In genomic region chr11:68839054-68839865, GRCh38 we compare ENCODE assay signal across 8 cellular contexts. TPM values are rescaled to one million over a fixed set of nuclear protein-coding genes. Genes with fewer than 3 reads are reported as not detected.
DNase-seq lines count a peak whose midpoint lies in the region; ATAC-seq and TF ChIP-seq lines count a peak whose summit lies in the region.

No MANE protein-coding gene starts in this region.

- peak overlapping the region; percentile 66 for H3K4me3 ChIP-seq in A673 (ENCODE audit: low read depth, low read length, poor library complexity, severe bottlenecking)
- peak overlapping the region; percentile 9 to 96 (median 87) for H3K4me3 ChIP-seq in liver (ENCODE audit: low read depth in 1 of 3, low read length in 3 of 3)

- peak; percentile 38 for ATAC-seq in GM18868 (IDR thresholded peaks at IDR 0.05; ENCODE audit: unreplicated experiment)
- peak; percentile 47 for ATAC-seq in HG03439 (IDR thresholded peaks at IDR 0.05; ENCODE audit: unreplicated experiment)

- CTCF ChIA-PET in A673 (lab: Charles Lee), result no interaction called here

- DNase-seq in A673 (ENCODE audit: low spot score) (peak; percentile 98), NCI-H748 (lab: John Stamatoyannopoulos, UW; ENCODE audit: unreplicated experiment) (peak; percentile 95), dermis microvascular lymphatic vessel endothelial cell (ENCODE audit: low read depth in 2 of 2) (peak; percentile 91 to 96)
- DNase-seq in activated CD4-positive, alpha-beta T cell treated with anti-CD3 and anti-CD28 coated beads, Interleukin-2, amount 50 U/mL, for 48 hours, result peak; percentile 97
- DNase-seq in stimulated activated CD4-positive, alpha-beta T cell treated with anti-CD3 and anti-CD28 coated beads, Interleukin-2, amount 100 ng/mL, for 48 hours, result peak; percentile 90

- WGBS in liver, result under 1% methylated on average over 61 of the region's 61 CpGs

- intact Hi-C loops in A673 (cut with micrococcal nuclease; ENCODE audit: unreplicated experiment), result no loop called here

- H3K9me3 ChIP-seq in A673 (ENCODE audit: low read depth, low read length, poor library complexity, severe bottlenecking) (no peaks in the 10 kb centered on the region), liver (ENCODE audit: control insufficient read depth in 4 of 4, low read length in 3 of 4) (no peaks in the 10 kb centered on the region)

- TF ChIP-seq CTCF in A673 (conservative IDR thresholded peaks at IDR 0.05; ENCODE audit: low read depth, low read length) (no peak), liver (IDR thresholded peaks at IDR 0.05; ENCODE audit: low read depth, low read length, missing input control) (no peak)

- peak; percentile 31 to 61 for TF ChIP-seq RAD21 in liver (IDR thresholded peaks at IDR 0.05)

- peak overlapping the region; percentile 13 to 92 for H3K9ac ChIP-seq in liver (ENCODE audit: low read depth in 1 of 2, low read length in 2 of 2)

- H3K27me3 ChIP-seq in A673 (replicated peaks; ENCODE audit: insufficient read depth, low read depth, low read length, poor library complexity), result no peaks in the 10 kb centered on the region
- H3K27me3 ChIP-seq in liver (ENCODE audit: control insufficient read depth in 4 of 4, insufficient read depth in 4 of 4, low read length in 3 of 4), result no peaks in the 10 kb centered on the region

- H3K36me3 ChIP-seq in A673 (ENCODE audit: insufficient read depth, low read length, poor library complexity, severe bottlenecking) (no peaks in the 10 kb centered on the region), liver (ENCODE audit: control insufficient read depth in 4 of 4, insufficient read depth in 3 of 4, low read depth in 1 of 4, low read length in 3 of 4) (peaks cover 0 to 4% (median 0%) of the 10 kb centered on the region in 4 donors)

- BruUV-seq in A673 (replicated peaks; lab: Mats Ljungman, UMichigan), result no TSS peak

- peak overlapping the region; percentile 89 for H3K27ac ChIP-seq in A673 (ENCODE audit: low read depth, low read length, poor library complexity, severe bottlenecking)
- H3K27ac ChIP-seq in liver (ENCODE audit: low read depth in 1 of 2, low read length in 2 of 2), result peak overlapping the region; percentile 96 to 98

- H3K4me1 ChIP-seq in A673 (ENCODE audit: insufficient read depth, low read length, poor library complexity, severe bottlenecking) (peaks cover 35% of the 10 kb centered on the region), liver (ENCODE audit: control insufficient read depth in 4 of 4, insufficient read depth in 4 of 4, low read length in 3 of 4) (peaks cover 31 to 79% (median 70%) of the 10 kb centered on the region in 4 donors)

- POLR2A ChIA-PET in A673 (lab: Charles Lee; ENCODE audit: low non-redundant PET), result interaction anchor here (0.6 kb wide), 1 partner anchor 205 kb away, joined by 5 read pairs; no protein-coding TSS in a partner anchor

TF ChIP-seq in liver, 16 proteins besides CTCF, POLR2A, EP300 and RAD21:
- peak; percentile 63 for TF ChIP-seq TAF1 (conservative IDR thresholded peaks at IDR 0.05)
- peak; percentile 73 to 75 for TF ChIP-seq HNF4A (conservative IDR thresholded peaks at IDR 0.05)
- TF ChIP-seq ZBTB33 (IDR thresholded peaks at IDR 0.05), result peak; percentile 42
- TF ChIP-seq YY1 (IDR thresholded peaks at IDR 0.05), result peak; percentile 89
- peak; percentile 36 to 84 for TF ChIP-seq EGR1 (IDR thresholded peaks at IDR 0.05; ENCODE audit: low read depth in 2 of 2)
- peak; percentile 60 for TF ChIP-seq MAX (IDR thresholded peaks at IDR 0.05)
- peak; percentile 34 for TF ChIP-seq NR2F2 (IDR thresholded peaks at IDR 0.05)
- peak; percentile 58 for TF ChIP-seq FOXA1 (IDR thresholded peaks at IDR 0.05)
- peak; percentile 99 for TF ChIP-seq SP1 (IDR thresholded peaks at IDR 0.05)
- no peak for TF ChIP-seq ATF3 (IDR thresholded peaks at IDR 0.05)
- TF ChIP-seq JUND (IDR thresholded peaks at IDR 0.05), result peak in 1 of 2 donors; percentile 79
- peak; percentile 19 for TF ChIP-seq FOXA2 (IDR thresholded peaks at IDR 0.05)
- peak; percentile 93 to 96 for TF ChIP-seq RXRA (IDR thresholded peaks at IDR 0.05)
- TF ChIP-seq HNF4G (IDR thresholded peaks at IDR 0.05), result no peak
- peak in 1 of 2 donors; percentile 66 for TF ChIP-seq GABPA (IDR thresholded peaks at IDR 0.05 in 1 of 2, conservative IDR thresholded peaks at IDR 0.05 in 1 of 2)
- TF ChIP-seq REST (IDR thresholded peaks at IDR 0.05), result peak; percentile 82

RNA-seq across cellular contexts. Expression of gene CPT1A, which starts 2.5 kb away (rescaled TPM):
- total RNA-seq in A673 (2021) (15.5 TPM in 2 replicates), dermis microvascular lymphatic vessel endothelial cell (68.3 and 127 TPM in 2 replicates), liver (100 to 1,000 TPM in 1 of 2 donors, 10 to 100 TPM in 1; 48.0 to 232 TPM)
- 10 to 100 TPM; 17.2 to 73.9 TPM for polyA plus RNA-seq in liver

Comparison
In these comparisons a context has a peak if more than half of its experiments do, and no peak if none do; other contexts are left out.
1. Peak in every context shown above with its lines: DNase-seq, ATAC-seq, H3K4me3 ChIP-seq and H3K27ac ChIP-seq.